ENCODE assay signal across 1 cellular context in the genomic region with DNA sequence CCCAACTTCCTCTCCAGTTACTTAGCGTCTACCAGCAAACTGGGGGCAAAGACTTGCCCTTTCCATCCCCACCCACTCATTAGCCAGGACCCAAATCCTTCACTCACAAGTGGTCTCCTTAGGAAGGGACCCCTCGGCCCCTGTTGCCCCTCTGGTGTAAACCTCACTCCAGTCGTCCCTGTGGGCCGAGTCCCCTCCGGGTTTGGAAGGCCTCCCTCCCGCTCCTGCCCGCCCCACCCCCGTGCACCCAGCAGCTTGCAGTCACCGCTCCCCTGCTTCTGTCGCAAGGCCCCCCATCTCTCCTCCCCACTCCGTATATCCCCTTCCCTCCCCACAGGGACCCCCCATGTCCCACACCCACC.
TF ChIP-seq lines count a peak whose summit lies in the region.

No MANE protein-coding gene starts in this region.

TF ChIP-seq in SK-N-SH, 30 proteins besides CTCF, POLR2A, EP300 and RAD21 (continued from another document):
- TF ChIP-seq, protein P1, sequence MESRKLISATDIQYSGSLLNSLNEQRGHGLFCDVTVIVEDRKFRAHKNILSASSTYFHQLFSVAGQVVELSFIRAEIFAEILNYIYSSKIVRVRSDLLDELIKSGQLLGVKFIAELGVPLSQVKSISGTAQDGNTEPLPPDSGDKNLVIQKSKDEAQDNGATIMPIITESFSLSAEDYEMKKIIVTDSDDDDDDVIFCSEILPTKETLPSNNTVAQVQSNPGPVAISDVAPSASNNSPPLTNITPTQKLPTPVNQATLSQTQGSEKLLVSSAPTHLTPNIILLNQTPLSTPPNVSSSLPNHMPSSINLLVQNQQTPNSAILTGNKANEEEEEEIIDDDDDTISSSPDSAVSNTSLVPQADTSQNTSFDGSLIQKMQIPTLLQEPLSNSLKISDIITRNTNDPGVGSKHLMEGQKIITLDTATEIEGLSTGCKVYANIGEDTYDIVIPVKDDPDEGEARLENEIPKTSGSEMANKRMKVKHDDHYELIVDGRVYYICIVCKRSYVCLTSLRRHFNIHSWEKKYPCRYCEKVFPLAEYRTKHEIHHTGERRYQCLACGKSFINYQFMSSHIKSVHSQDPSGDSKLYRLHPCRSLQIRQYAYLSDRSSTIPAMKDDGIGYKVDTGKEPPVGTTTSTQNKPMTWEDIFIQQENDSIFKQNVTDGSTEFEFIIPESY (IDR thresholded peaks at IDR 0.05; ENCODE audit: borderline replicate concordance, low read depth), result no peak
- TF ChIP-seq NFIC (IDR thresholded peaks at IDR 0.05; ENCODE audit: borderline replicate concordance), result no peak
